ENCODE assay signal across 22 cellular contexts in the genomic region with DNA sequence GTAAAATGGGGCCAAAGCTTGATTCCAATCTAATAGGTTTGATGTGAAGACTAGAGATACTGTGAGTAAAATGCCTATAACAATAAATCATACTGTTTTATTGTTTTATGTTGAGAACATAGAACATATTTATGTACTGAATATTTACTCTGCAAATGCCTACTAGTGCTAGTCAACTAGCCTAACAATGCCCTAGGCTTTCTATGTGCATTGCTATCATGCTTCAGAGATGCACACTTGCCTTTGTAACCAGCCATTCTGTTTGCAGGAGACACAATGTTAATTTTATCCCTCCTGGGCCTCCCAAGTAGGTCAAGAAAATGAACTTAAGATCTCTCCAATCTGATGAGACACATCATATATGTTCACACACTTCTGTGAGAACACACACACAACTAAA.
"Had no signal": no experiment of that assay in that cellular context is flagged by ENCODE, and none has a peak within 500 bp of the region (broad histone marks: within the 10 kb centered on the region; RNA-seq: fewer than 3 reads in every experiment).

No MANE protein-coding gene starts in this region.

- H3K9me3 ChIP-seq: colonic mucosa, gastroesophageal sphincter, lower lobe of right lung had no signal

- H3K4me3 ChIP-seq: colonic mucosa, esophagus squamous epithelium, gastroesophageal sphincter, heart right ventricle, left lung, lower lobe of right lung had no signal

- H3K36me3 ChIP-seq: colonic mucosa, esophagus squamous epithelium, gastroesophageal sphincter, heart right ventricle, left lung, lower lobe of right lung had no signal

- H3K36me3 Mint-ChIP-seq: memory B cell had no signal

- H3K4me3 Mint-ChIP-seq: dendritic cell treated with granulocyte-macrophage colony-stimulating factor and Interleukin-4, amounts not matched to agents 40 ng/mL and 50 ng/mL, for 4 days; memory B cell had no signal

- H3K27me3 ChIP-seq: colonic mucosa, esophagus squamous epithelium, gastroesophageal sphincter, heart right ventricle, left lung had no signal

- H3K27me3 Mint-ChIP-seq: dendritic cell treated with granulocyte-macrophage colony-stimulating factor and Interleukin-4, amounts not matched to agents 40 ng/mL and 50 ng/mL, for 4 days had no signal

- ATAC-seq: esophagus mucosa, gastroesophageal sphincter, heart right ventricle, left cardiac atrium, left lung, left ventricle myocardium superior, lower lobe of right lung had no signal

- H3K27ac ChIP-seq: colonic mucosa, esophagus squamous epithelium, gastroesophageal sphincter, heart right ventricle, left lung, lower lobe of right lung had no signal

- H3K27ac Mint-ChIP-seq: dendritic cell treated with granulocyte-macrophage colony-stimulating factor and Interleukin-4, amounts not matched to agents 40 ng/mL and 50 ng/mL, for 4 days; memory B cell had no signal

- H3K4me1 ChIP-seq: colonic mucosa, esophagus squamous epithelium, gastroesophageal sphincter, heart right ventricle, left lung, lower lobe of right lung had no signal

- FAIRE-seq: endothelial cell of umbilical vein, islet of Langerhans, keratinocyte had no signal

- DNase-seq: colonic mucosa; cortex of kidney; effector CD8-positive, alpha-beta T cell; erythroblast; esophagus squamous epithelium; foreskin melanocyte; head of caudate nucleus; heart right ventricle; hippocampal formation; left cardiac atrium; left lung; left ventricle myocardium superior; lower lobe of right lung; mesendoderm; midbrain had no signal
